8 cellular contexts compared by ENCODE assay signal in genomic region chr6:143843689-143844405, GRCh38. TPM values are rescaled to one million over a fixed set of nuclear protein-coding genes. Genes with fewer than 3 reads are reported as not detected.
DNase-seq lines count a peak whose midpoint lies in the region; ATAC-seq, FAIRE-seq and TF ChIP-seq lines count a peak whose summit lies in the region.

No MANE protein-coding gene starts in this region.

- DNase-seq in A172 (ENCODE audit: low spot score), result peak; percentile 3
- DNase-seq in GM12892 (ENCODE audit: insufficient read length), result no peak
- DNase-seq in activated T-helper 1 cell treated with anti-CD3 and anti-CD28 coated beads, Interleukin-12 subunit alpha, Interleukin-12 subunit beta, Interleukin-2, Interleukin-4 antibody, amounts not matched to agents 30 ng/mL and 10 ng/mL and 1 ng/mL, durations not matched to agents 14 hours and 24 hours and 36 hours (ENCODE audit: low spot score), result peak; percentile 7
- no peak for DNase-seq in iPS DF 6.9 (ENCODE audit: low read depth, low spot score)
- DNase-seq in spleen, result no peak
- DNase-seq in G401 (ENCODE audit: low spot score), result no peak
- no peak for DNase-seq in SK-N-DZ (ENCODE audit: low spot score)

- H3K9me3 ChIP-seq in iPS DF 6.9 (ENCODE audit: control insufficient read depth, insufficient read depth, low read length) (no peaks in the 10 kb centered on the region), spleen (no peaks in the 10 kb centered on the region)

- intact Hi-C loops in activated T-helper 1 cell treated with anti-CD3 and anti-CD28 coated beads, Interleukin-12 subunit alpha, Interleukin-12 subunit beta, Interleukin-2, Interleukin-4 antibody, amounts not matched to agents 30 ng/mL and 10 ng/mL and 1 ng/mL, durations not matched to agents 14 hours and 24 hours and 36 hours (cut with micrococcal nuclease), result loop anchor here (1.0 to 10.0 kb wide), 17 partner anchors 13 to 1893 kb away; partner anchors contain the start of genes ADAT2, EPM2A, FUCA2 and NMBR
- intact Hi-C loops in spleen (cut with DNase I; ENCODE audit: low total_unique reads), result loop anchor here (5.0 to 10.0 kb wide), 2 partner anchors 167 to 171 kb away; partner anchors contain the start of gene PHACTR2

- H3K4me3 ChIP-seq in iPS DF 6.9 (ENCODE audit: low read length), result peak overlapping the region; percentile 88
- H3K4me3 ChIP-seq in spleen, result peak overlapping the region; percentile 67 to 96 (median 82)

- H3K4me3 Mint-ChIP-seq in activated T-helper 1 cell treated with anti-CD3 and anti-CD28 coated beads, Interleukin-12 subunit alpha, Interleukin-12 subunit beta, Interleukin-2, Interleukin-4 antibody, amounts not matched to agents 30 ng/mL and 10 ng/mL and 1 ng/mL, durations not matched to agents 14 hours and 24 hours and 36 hours, result peak overlapping the region; percentile 95

- TF ChIP-seq POLR2A in GM12892 (IDR thresholded peaks at IDR 0.05; ENCODE audit: low read depth, low read length), result no peak
- no peak for TF ChIP-seq POLR2A in spleen (IDR thresholded peaks at IDR 0.05)

- no peak overlapping the region for H3K27ac ChIP-seq in iPS DF 6.9 (ENCODE audit: low read length)
- peak overlapping the region; percentile 81 to 96 (median 93) for H3K27ac ChIP-seq in spleen

- peaks cover 40% of the 10 kb centered on the region for H3K36me3 Mint-ChIP-seq in activated T-helper 1 cell treated with anti-CD3 and anti-CD28 coated beads, Interleukin-12 subunit alpha, Interleukin-12 subunit beta, Interleukin-2, Interleukin-4 antibody, amounts not matched to agents 30 ng/mL and 10 ng/mL and 1 ng/mL, durations not matched to agents 14 hours and 24 hours and 36 hours (ENCODE audit: low read depth)

- ATAC-seq in HG03432 (IDR thresholded peaks at IDR 0.05; ENCODE audit: unreplicated experiment), result peak; percentile 8

- WGBS in iPS DF 6.9 (ENCODE audit: insufficient coverage, insufficient read length), result no CpG with 5 or more reads among the region's 13 CpGs
- WGBS in spleen, 5 donors, result 2 to 4% (median 3%) methylated on average over 12 to 13 of the region's 13 CpGs

- H3K4me1 ChIP-seq in iPS DF 6.9 (ENCODE audit: control insufficient read depth, insufficient read depth, low read length), result no peaks in the 10 kb centered on the region
- peaks cover 8 to 36% (median 26%) of the 10 kb centered on the region in 6 donors for H3K4me1 ChIP-seq in spleen

- no peaks in the 10 kb centered on the region for H3K27me3 Mint-ChIP-seq in activated T-helper 1 cell treated with anti-CD3 and anti-CD28 coated beads, Interleukin-12 subunit alpha, Interleukin-12 subunit beta, Interleukin-2, Interleukin-4 antibody, amounts not matched to agents 30 ng/mL and 10 ng/mL and 1 ng/mL, durations not matched to agents 14 hours and 24 hours and 36 hours (ENCODE audit: insufficient read depth)

- no peak for TF ChIP-seq CTCF in spleen (IDR thresholded peaks at IDR 0.05 in 8 of 11, conservative IDR thresholded peaks at IDR 0.05 in 3 of 11)

- H3K27me3 ChIP-seq in iPS DF 6.9 (ENCODE audit: control insufficient read depth, insufficient read depth, low read length), result no peaks in the 10 kb centered on the region
- H3K27me3 ChIP-seq in spleen (replicated peaks in 1 of 7), result no peaks in the 10 kb centered on the region

- H3K4me1 Mint-ChIP-seq in activated T-helper 1 cell treated with anti-CD3 and anti-CD28 coated beads, Interleukin-12 subunit alpha, Interleukin-12 subunit beta, Interleukin-2, Interleukin-4 antibody, amounts not matched to agents 30 ng/mL and 10 ng/mL and 1 ng/mL, durations not matched to agents 14 hours and 24 hours and 36 hours (ENCODE audit: low read depth), result peaks cover 35% of the 10 kb centered on the region

- peak; percentile 5 for FAIRE-seq in GM12892 (lab: Jason Lieb, UNC)

- H3K36me3 ChIP-seq in iPS DF 6.9 (ENCODE audit: control insufficient read depth, insufficient read depth, low read length) (peaks cover 25% of the 10 kb centered on the region; the same call in 1 of the 2 replicates), spleen (peaks cover 0 to 45% (median 40%) of the 10 kb centered on the region in 6 donors)

- in situ Hi-C loops in G401 (cut with HindIII; ENCODE audit: low sequenced_read_pairs), result no loop called here

- H3K27ac Mint-ChIP-seq in activated T-helper 1 cell treated with anti-CD3 and anti-CD28 coated beads, Interleukin-12 subunit alpha, Interleukin-12 subunit beta, Interleukin-2, Interleukin-4 antibody, amounts not matched to agents 30 ng/mL and 10 ng/mL and 1 ng/mL, durations not matched to agents 14 hours and 24 hours and 36 hours, result peak overlapping the region; percentile 95

- no peaks in the 10 kb centered on the region for H3K9me3 Mint-ChIP-seq in activated T-helper 1 cell treated with anti-CD3 and anti-CD28 coated beads, Interleukin-12 subunit alpha, Interleukin-12 subunit beta, Interleukin-2, Interleukin-4 antibody, amounts not matched to agents 30 ng/mL and 10 ng/mL and 1 ng/mL, durations not matched to agents 14 hours and 24 hours and 36 hours

RNA-seq across cellular contexts. Expression of gene LTV1, which starts 0.7 kb away (rescaled TPM):
- 41.2 and 46.3 TPM in 2 replicates for total RNA-seq in A172 (2014; rRNA removed; shearing (Covaris generic))
- 33.7 TPM for polyA plus RNA-seq in GM12892 (2012; ENCODE audit: missing spikeins)
- 63.0 and 67.9 TPM in 2 replicates for total RNA-seq in activated T-helper 1 cell treated with anti-CD3 and anti-CD28 coated beads, Interleukin-12 subunit alpha, Interleukin-12 subunit beta, Interleukin-2, Interleukin-4 antibody, amounts not matched to agents 30 ng/mL and 10 ng/mL and 1 ng/mL, durations not matched to agents 14 hours and 24 hours and 36 hours
- 10 to 100 TPM; 12.4 to 25.8 (median 19.0) TPM for total RNA-seq in spleen
- polyA plus RNA-seq in spleen, result 10 to 100 TPM; 21.4 to 24.5 (median 23.9) TPM
- total RNA-seq in G401 (2014; rRNA removed; shearing (Covaris generic)), result 33.8 and 37.0 TPM in 2 replicates
- polyA plus RNA-seq in SK-N-DZ (2014; cell fraction: cytosol; rRNA removed), result 29.0 and 34.0 TPM in 2 replicates
- 41.3 and 49.2 TPM in 2 replicates for polyA plus RNA-seq in SK-N-DZ (2014; cell fraction: nucleus; rRNA removed)

RNA-seq across cellular contexts. Expression of gene ZC2HC1B, which starts 20.4 kb away (rescaled TPM):
- total RNA-seq in A172 (2014; rRNA removed; shearing (Covaris generic)), result not detected in 2 replicates
- polyA plus RNA-seq in GM12892 (2012; ENCODE audit: missing spikeins), result not detected
- 0.24 TPM in 1 of 2 replicates, not detected in the other for total RNA-seq in activated T-helper 1 cell treated with anti-CD3 and anti-CD28 coated beads, Interleukin-12 subunit alpha, Interleukin-12 subunit beta, Interleukin-2, Interleukin-4 antibody, amounts not matched to agents 30 ng/mL and 10 ng/mL and 1 ng/mL, durations not matched to agents 14 hours and 24 hours and 36 hours
- under 1 TPM in 3 of 7 donors, not detected in 4; 0.27 to 0.85 (median 0.49) TPM for total RNA-seq in spleen
- under 1 TPM in 2 of 3 donors, not detected in 1; 0.17 to 0.30 TPM for polyA plus RNA-seq in spleen
- not detected in 2 replicates for total RNA-seq in G401 (2014; rRNA removed; shearing (Covaris generic))
- not detected in 2 replicates for polyA plus RNA-seq in SK-N-DZ (2014; cell fraction: cytosol; rRNA removed)
- polyA plus RNA-seq in SK-N-DZ (2014; cell fraction: nucleus; rRNA removed), result 0.18 TPM in 1 of 2 replicates, not detected in the other

Comparison
In these comparisons a context has a peak if more than half of its experiments do, and no peak if none do; other contexts are left out.
1. DNase-seq: peak in A172 (single experiment) and activated T-helper 1 cell treated with anti-CD3 and anti-CD28 coated beads, Interleukin-12 subunit alpha, Interleukin-12 subunit beta, Interleukin-2, Interleukin-4 antibody, amounts not matched to agents 30 ng/mL and 10 ng/mL and 1 ng/mL, durations not matched to agents 14 hours and 24 hours and 36 hours (single experiment); none in GM12892 (single experiment), iPS DF 6.9 (single experiment), spleen (single experiment), G401 (single experiment) and SK-N-DZ (single experiment).